In genomic region chr15:62683192-62683591, GRCh38 we compare ENCODE assay signal across 7 cellular contexts.
DNase-seq lines count a peak whose midpoint lies in the region; ATAC-seq, FAIRE-seq and TF ChIP-seq lines count a peak whose summit lies in the region.
"Not testable (repeated sequence)": the region's sequence is repeated elsewhere in the genome, so short reads cannot be mapped to it uniquely, and the experiment has no call there.

No MANE protein-coding gene starts in this region.

- not testable (repeated sequence) for H4K91ac ChIP-seq in H1 (replicated peaks; ENCODE audit: insufficient read length, low read length)

- H3K4ac ChIP-seq in H1 (replicated peaks; ENCODE audit: insufficient read length, low read depth, low read length): not testable (repeated sequence)

- CTCF ChIA-PET in WTC11 (lab: Charles Lee): interaction anchor here (0.8 to 1.3 kb wide), 2 partner anchors 18 to 134 kb away, joined by 3 read pairs; no protein-coding TSS in a partner anchor
- CTCF ChIA-PET in K562 (lab: Yijun Ruan, JAX; ENCODE audit: low intra/inter-chr PET ratio); H1 (lab: Charles Lee; ENCODE audit: partially characterized antibody); HepG2 (lab: Yijun Ruan, JAX; ENCODE audit: low intra/inter-chr PET ratio, low total read pairs): not testable (repeated sequence)

- not testable (repeated sequence) for H2BK5ac ChIP-seq in H1 (ENCODE audit: low read depth, low read length)

- H3K4me1 Mint-ChIP-seq in WTC11: not testable (repeated sequence)
- H3K4me1 Mint-ChIP-seq in nephron: peaks cover 16% of the 10 kb centered on the region

- H3K9me3 Mint-ChIP-seq in WTC11, nephron: not testable (repeated sequence)

- H3K36me3 Mint-ChIP-seq in WTC11: not testable (repeated sequence)
- peaks cover 37% of the 10 kb centered on the region for H3K36me3 Mint-ChIP-seq in nephron (ENCODE audit: low read depth)

- H3K79me2 ChIP-seq in K562 (ENCODE audit: control insufficient read depth, insufficient read depth, low read length); H1 (ENCODE audit: control insufficient read depth in 1 of 2, insufficient read depth in 2 of 2, low read length in 2 of 2); HepG2 (ENCODE audit: insufficient read depth, low read length): not testable (repeated sequence)

- not testable (repeated sequence) for H3K4me3 Mint-ChIP-seq in WTC11, nephron

- H3K23me2 ChIP-seq in H1 (ENCODE audit: low read depth, low read length): not testable (repeated sequence)

- DNase-seq in SJCRH30: peak; percentile 61 to 70
- DNase-seq in WTC11 (ENCODE audit: low spot score); K562 (ENCODE audit: extremely low read depth in 1 of 4, low spot score in 3 of 4); H1 (ENCODE audit: low read depth in 1 of 2, low spot score in 2 of 2); HepG2 (ENCODE audit: low spot score): not testable (repeated sequence)

- not testable (repeated sequence) for ATAC-seq in WTC11, K562, HepG2

- not testable (repeated sequence) for H2AFZ ChIP-seq in K562 (ENCODE audit: low read depth, low read length); H1 (ENCODE audit: low read length); HepG2 (ENCODE audit: low read length)

- H2BK12ac ChIP-seq in H1 (ENCODE audit: low read depth, low read length): not testable (repeated sequence)

- peak overlapping the region; percentile 65 for H3K4me3 ChIP-seq in SJCRH30
- not testable (repeated sequence) for H3K4me3 ChIP-seq in K562; H1 (ENCODE audit: extremely low read depth in 1 of 4, insufficient read depth in 2 of 4, low read depth in 3 of 4, low read length in 4 of 4); HepG2 (replicated peaks in 1 of 3; ENCODE audit: insufficient read depth in 1 of 3, low read depth in 2 of 3, low read length in 3 of 3)

- H3K23ac ChIP-seq in H1 (ENCODE audit: insufficient read length): not testable (repeated sequence)

- not testable (repeated sequence) for H3K4me2 ChIP-seq in K562 (ENCODE audit: insufficient read depth, low read length); H1 (ENCODE audit: insufficient read depth in 1 of 2, low read depth in 2 of 2, low read length in 2 of 2); HepG2 (ENCODE audit: low read depth, low read length)

- H4K8ac ChIP-seq in H1 (ENCODE audit: extremely low read depth, insufficient read depth, low read length): not testable (repeated sequence)

- H2BK120ac ChIP-seq in H1 (replicated peaks; ENCODE audit: low read depth, low read length): not testable (repeated sequence)

- H4K5ac ChIP-seq in H1 (ENCODE audit: insufficient read length, low read depth, low read length): not testable (repeated sequence)

- H3K27ac Mint-ChIP-seq in WTC11: not testable (repeated sequence)
- peak overlapping the region in 2 of 3 experiments; percentile 26 to 60 for H3K27ac Mint-ChIP-seq in nephron

- H4K20me1 ChIP-seq in K562 (replicated peaks; ENCODE audit: control insufficient read depth, insufficient read depth, low read length); H1 (replicated peaks in 1 of 2; ENCODE audit: control insufficient read depth in 1 of 2, insufficient read depth in 2 of 2, low read length in 2 of 2); HepG2 (ENCODE audit: insufficient read depth, low read length): not testable (repeated sequence)

- intact Hi-C loops in K562 (cut with micrococcal nuclease); HepG2 (cut with micrococcal nuclease; ENCODE audit: unreplicated experiment): not testable (repeated sequence)

- peaks cover 10% of the 10 kb centered on the region for H3K4me1 ChIP-seq in SJCRH30
- not testable (repeated sequence) for H3K4me1 ChIP-seq in K562 (replicated peaks in 1 of 2; ENCODE audit: control insufficient read depth in 2 of 2, insufficient read depth in 2 of 2, low read length in 2 of 2); H1 (replicated peaks in 1 of 4; ENCODE audit: control insufficient read depth in 3 of 4, insufficient read depth in 4 of 4, low read length in 3 of 4); HepG2 (ENCODE audit: insufficient read depth, low read length)

- FAIRE-seq in K562 (lab: Jason Lieb, UNC); H1 (lab: Jason Lieb, UNC); HepG2 (lab: Jason Lieb, UNC): not testable (repeated sequence)

- not testable (repeated sequence) for H3K9me1 ChIP-seq in K562 (ENCODE audit: control insufficient read depth, insufficient read depth, low read length)

- H3K27ac ChIP-seq in SJCRH30 (peak overlapping the region; percentile 95), VCaP (peak overlapping the region; percentile 5; the same call in 1 of the 2 replicates)
- not testable (repeated sequence) for H3K27ac ChIP-seq in K562 (ENCODE audit: extremely low read depth, low read depth, low read length); H1 (ENCODE audit: low read depth, low read length); HepG2 (ENCODE audit: extremely low read length, insufficient read depth, low read length)

- TF ChIP-seq RAD21 in K562 (CRISPR knock-in tag; conservative IDR thresholded peaks at IDR 0.05 in 1 of 2, IDR thresholded peaks at IDR 0.05 in 1 of 2); H1 (IDR thresholded peaks at IDR 0.05 in 1 of 2, conservative IDR thresholded peaks at IDR 0.05 in 1 of 2; ENCODE audit: low read depth in 2 of 2, low read length in 2 of 2); HepG2 (CRISPR knock-in tag; IDR thresholded peaks at IDR 0.05): not testable (repeated sequence)

- not testable (repeated sequence) for H3K27me3 ChIP-seq in SJCRH30; K562 (ENCODE audit: control insufficient read depth in 2 of 2, insufficient read depth in 2 of 2, low read length in 2 of 2); H1 (replicated peaks in 1 of 4; ENCODE audit: control insufficient read depth in 3 of 4, extremely low read depth in 1 of 4, insufficient read depth in 3 of 4, low read length in 3 of 4); HepG2 (ENCODE audit: control insufficient read depth in 1 of 2, insufficient read depth in 2 of 2, low read length in 2 of 2)

- in situ Hi-C loops in K562 (cut with MboI); HepG2 (cut with HindIII; ENCODE audit: extremely low pct_ligation_motif_present, low pct_unique_long_range_greater_than_20kb): not testable (repeated sequence)

- H3K18ac ChIP-seq in H1 (ENCODE audit: extremely low read depth, low read length): not testable (repeated sequence)

- not testable (repeated sequence) for H3K9ac ChIP-seq in K562 (ENCODE audit: insufficient read depth in 1 of 2, low read depth in 2 of 2, low read length in 2 of 2); H1 (replicated peaks in 1 of 4; ENCODE audit: extremely low read depth in 1 of 4, low read depth in 3 of 4, low read length in 3 of 4); HepG2 (ENCODE audit: insufficient read depth, low read depth, low read length)

- not testable (repeated sequence) for H3K79me1 ChIP-seq in H1 (ENCODE audit: low read depth, low read length)

- H3K56ac ChIP-seq in H1 (replicated peaks; ENCODE audit: insufficient read length, low read depth, low read length): not testable (repeated sequence)

- TF ChIP-seq POLR2A in K562 (conservative IDR thresholded peaks at IDR 0.05); H1 (IDR thresholded peaks at IDR 0.05; ENCODE audit: control extremely low read depth in 1 of 2, low read depth in 2 of 2, low read length in 2 of 2); HepG2 (IDR thresholded peaks at IDR 0.05; ENCODE audit: insufficient read depth in 1 of 2, low read depth in 2 of 2, low read length in 2 of 2): not testable (repeated sequence)

- H3K9me3 ChIP-seq in SJCRH30 (replicated peaks); K562 (replicated peaks; ENCODE audit: control insufficient read depth, insufficient read depth, low read depth, low read length); H1 (ENCODE audit: insufficient read depth in 2 of 2, low read depth in 1 of 2, low read length in 1 of 2); HepG2 (ENCODE audit: low read length): not testable (repeated sequence)

- POLR2A ChIA-PET in WTC11 (lab: Charles Lee); H1 (lab: Charles Lee; ENCODE audit: partially characterized antibody); HepG2 (lab: Yijun Ruan, JAX): not testable (repeated sequence)
- POLR2A ChIA-PET in K562 (lab: Yijun Ruan, JAX): interaction anchor here (0.6 to 1.5 kb wide), 3 partner anchors 15 to 17 kb away, joined by 3 to 4 read pairs (median 3); no protein-coding TSS in a partner anchor

- not testable (repeated sequence) for H3K36me3 ChIP-seq in SJCRH30; K562 (ENCODE audit: control insufficient read depth, insufficient read depth, low read length); H1 (ENCODE audit: control insufficient read depth in 2 of 4, insufficient read depth in 4 of 4, low read length in 3 of 4); HepG2 (replicated peaks in 1 of 2; ENCODE audit: control insufficient read depth in 1 of 2, insufficient read depth in 2 of 2, low read length in 2 of 2)

- not testable (repeated sequence) for H2AK5ac ChIP-seq in H1 (ENCODE audit: low read depth, low read length)

- BruUV-seq in K562 (replicated peaks; lab: Mats Ljungman, UMichigan); HepG2 (replicated peaks; lab: Mats Ljungman, UMichigan): not testable (repeated sequence)

- not testable (repeated sequence) for TF ChIP-seq EP300 in K562 (IDR thresholded peaks at IDR 0.05; ENCODE audit: low read length); H1 (IDR thresholded peaks at IDR 0.05; ENCODE audit: borderline replicate concordance in 1 of 2, low read depth in 2 of 2, low read length in 2 of 2); HepG2 (IDR thresholded peaks at IDR 0.05; ENCODE audit: low read depth in 2 of 2, low read length in 2 of 2); HepG2 (CRISPR knock-in tag; IDR thresholded peaks at IDR 0.05; ENCODE audit: borderline replicate concordance)

- not testable (repeated sequence) for H3K27me3 Mint-ChIP-seq in WTC11 (ENCODE audit: low read depth); nephron (ENCODE audit: low read depth)

- not testable (repeated sequence) for H2BK20ac ChIP-seq in H1 (ENCODE audit: low read length)

- 0% methylated on average over 6 of the region's 8 CpGs for WGBS in K562 (ENCODE audit: insufficient coverage, low coverage, missing lambda C conversion rate)
- 93% methylated on average over 7 of the region's 8 CpGs; no CpG with 5 or more reads in 1 of the 2 experiments for WGBS in H1 (ENCODE audit: extremely low coverage in 1 of 2, insufficient coverage in 1 of 2, insufficient read length in 1 of 2, insufficient replicate concordance in 2 of 2, low coverage in 1 of 2, low lambda C conversion rate in 2 of 2, missing lambda C conversion rate in 1 of 2), 2 experiments
- WGBS in HepG2 (ENCODE audit: low lambda C conversion rate): 91% methylated on average over 7 of the region's 8 CpGs

- not testable (repeated sequence) for H3K14ac ChIP-seq in H1 (ENCODE audit: insufficient read length)

- H2BK15ac ChIP-seq in H1 (ENCODE audit: low read length): not testable (repeated sequence)

- TF ChIP-seq CTCF in VCaP (conservative IDR thresholded peaks at IDR 0.05); WTC11 (IDR thresholded peaks at IDR 0.05); K562 (IDR thresholded peaks at IDR 0.05 in 2 of 3, conservative IDR thresholded peaks at IDR 0.05 in 1 of 3; ENCODE audit: insufficient read depth in 2 of 3, low read depth in 1 of 3, low read length in 3 of 3); H1 (IDR thresholded peaks at IDR 0.05; ENCODE audit: control extremely low read depth in 1 of 3, insufficient read depth in 1 of 3, low read depth in 1 of 3, low read length in 3 of 3); HepG2 (CRISPR knock-in tag; IDR thresholded peaks at IDR 0.05); nephron (IDR thresholded peaks at IDR 0.05; ENCODE audit: unreplicated experiment in 3 of 3): not testable (repeated sequence)
